ENCODE assay signal across 16 cellular contexts in genomic region chr17:6923385-6923784, GRCh38.
DNase-seq lines count a peak whose midpoint lies in the region; ATAC-seq, FAIRE-seq and TF ChIP-seq lines count a peak whose summit lies in the region.
"Had no signal": no experiment of that assay in that cellular context is flagged by ENCODE, and none has a peak within 500 bp of the region (broad histone marks: within the 10 kb centered on the region; RNA-seq: fewer than 3 reads in every experiment).

No MANE protein-coding gene starts in this region.

- RAD21 ChIA-PET in GM12878 (lab: Charles Lee; ENCODE audit: unreplicated experiment) = no interaction called here

- H3K9ac ChIP-seq in GM12878 (ENCODE audit: control insufficient read depth, insufficient read depth, low read length) = no peak overlapping the region
- H3K9ac ChIP-seq: KMS-11 had no signal

- intact Hi-C loops in GM12878 (cut with micrococcal nuclease; ENCODE audit: unreplicated experiment) = no loop called here

- CTCF ChIA-PET in GM12878 (lab: Yijun Ruan, JAX) = interaction anchor here (0.7 to 3.2 kb wide), 5 partner anchors 10 to 100 kb away, joined by 3 to 14 read pairs (median 8); no protein-coding TSS in a partner anchor

- no peaks in the 10 kb centered on the region for H3K4me1 ChIP-seq in GM12878 (ENCODE audit: control insufficient read depth, insufficient read depth, low read length)
- H3K4me1 ChIP-seq: BE2C had no signal

- FAIRE-seq in GM12891 (lab: Jason Lieb, UNC) (no peak), GM12878 (lab: Jason Lieb, UNC) (no peak)
- FAIRE-seq: A204.1 had no signal

- SMC1A ChIA-PET in GM12878 (lab: Charles Lee; ENCODE audit: uncharacterized antibody, unreplicated experiment) = interaction anchor here (1.3 to 4.3 kb wide), 3 partner anchors 8 to 98 kb away, joined by 4 to 19 read pairs (median 4); no protein-coding TSS in a partner anchor

- peaks cover 2% of the 10 kb centered on the region; the same call in 1 of the 3 replicates for H3K9me3 ChIP-seq in GM12878 (replicated peaks; ENCODE audit: control insufficient read depth, insufficient read depth, low read length)
- H3K9me3 ChIP-seq: BE2C had no signal

- no peak overlapping the region for H3K4me2 ChIP-seq in GM12878 (ENCODE audit: control insufficient read depth, insufficient read depth)
- H3K4me2 ChIP-seq: KMS-11 had no signal

- TF ChIP-seq RAD21 in GM12878 (IDR thresholded peaks at IDR 0.05; ENCODE audit: insufficient read depth, low read depth, low read length) = no peak

- ATAC-seq in GM12878 (no peak), esophagus mucosa (peak; percentile 72), GM18861 (IDR thresholded peaks at IDR 0.05; ENCODE audit: unreplicated experiment) (no peak)

- no peak overlapping the region for H2AFZ ChIP-seq in GM12878 (ENCODE audit: control insufficient read depth, low read depth, low read length)

- H3K4me3 ChIP-seq in GM12878 = no peak overlapping the region

- TF ChIP-seq EP300 in GM12878 (IDR thresholded peaks at IDR 0.05; ENCODE audit: borderline replicate concordance in 1 of 2, control insufficient read depth in 1 of 2, low read depth in 2 of 2, low read length in 2 of 2) = no peak

- no peaks in the 10 kb centered on the region for H3K79me2 ChIP-seq in GM12878 (ENCODE audit: control insufficient read depth, insufficient read depth, low read length)

- H3K27me3 ChIP-seq in GM12878 (replicated peaks in 1 of 2; ENCODE audit: control insufficient read depth in 2 of 2, insufficient read depth in 2 of 2, low read length in 1 of 2) = no peaks in the 10 kb centered on the region
- H3K27me3 ChIP-seq: BE2C had no signal

- TF ChIP-seq CTCF in GM12878 (IDR thresholded peaks at IDR 0.05 in 2 of 3, conservative IDR thresholded peaks at IDR 0.05 in 1 of 3; ENCODE audit: control insufficient read depth in 2 of 3, extremely low read depth in 1 of 3, insufficient read depth in 1 of 3, low read depth in 3 of 3, low read length in 3 of 3) = no peak

- H4K20me1 ChIP-seq in GM12878 (ENCODE audit: control insufficient read depth, insufficient read depth) = no peaks in the 10 kb centered on the region

- no peak for DNase-seq in GM12891 (ENCODE audit: insufficient read length, low spot score)
- no peak for DNase-seq in GM12878 (ENCODE audit: low read depth, low spot score)
- no peak for DNase-seq in dermis blood vessel endothelial cell
- DNase-seq in SIG-M5 (lab: John Stamatoyannopoulos, UW) = no peak
- DNase-seq: ACHN; BE2C; CD4-positive, alpha-beta memory T cell; DMS153; DMS79; GDM1; GOT3; H9 had no signal

- POLR2A ChIA-PET in GM12878 (lab: Charles Lee) = interaction anchor here (0.7 kb wide), 1 partner anchor 93 kb away, joined by 8 read pairs; no protein-coding TSS in a partner anchor

- in situ Hi-C loops in GM12878 (cut with MboI) = no loop called here

- WGBS in GM12878 (ENCODE audit: insufficient coverage, insufficient replicate concordance, low lambda C conversion rate, missing lambda C conversion rate) = 67% methylated on average over 8 of the region's 8 CpGs

- TF ChIP-seq POLR2A in GM12891 (IDR thresholded peaks at IDR 0.05; ENCODE audit: low read depth, low read length) (no peak), GM12878 (IDR thresholded peaks at IDR 0.05; ENCODE audit: low read depth, low read length) (no peak)

- no peak overlapping the region for H3K27ac ChIP-seq in GM12878 (ENCODE audit: control insufficient read depth, insufficient read depth)
- H3K27ac ChIP-seq: KMS-11 had no signal

- H3K36me3 ChIP-seq in GM12878 (ENCODE audit: control insufficient read depth in 2 of 2, insufficient read depth in 2 of 2, low read length in 1 of 2) = no peaks in the 10 kb centered on the region
- H3K36me3 ChIP-seq: BE2C had no signal

- BruUV-seq in GM12878 (replicated peaks; lab: Mats Ljungman, UMichigan) = no TSS peak

TF ChIP-seq in GM12891, 5 proteins besides CTCF, POLR2A, EP300 and RAD21:
- TF ChIP-seq SPI1 (IDR thresholded peaks at IDR 0.05; ENCODE audit: low read depth, low read length) = peak; percentile 87
- TF ChIP-seq POLR2AphosphoS5 (IDR thresholded peaks at IDR 0.05; ENCODE audit: low read depth, low read length) = no peak

TF ChIP-seq in GM12878, 131 proteins besides CTCF, POLR2A, EP300 and RAD21:
- TF ChIP-seq SPI1 (IDR thresholded peaks at IDR 0.05; ENCODE audit: borderline replicate concordance, insufficient read depth, low read depth, low read length) = peak; percentile 64; the same call in 1 of the 2 replicates
- no peak for TF ChIP-seq PAX5 (IDR thresholded peaks at IDR 0.05; ENCODE audit: borderline replicate concordance, low read depth, low read length)
